1 cellular context compared by ENCODE assay signal in the genomic region with DNA sequence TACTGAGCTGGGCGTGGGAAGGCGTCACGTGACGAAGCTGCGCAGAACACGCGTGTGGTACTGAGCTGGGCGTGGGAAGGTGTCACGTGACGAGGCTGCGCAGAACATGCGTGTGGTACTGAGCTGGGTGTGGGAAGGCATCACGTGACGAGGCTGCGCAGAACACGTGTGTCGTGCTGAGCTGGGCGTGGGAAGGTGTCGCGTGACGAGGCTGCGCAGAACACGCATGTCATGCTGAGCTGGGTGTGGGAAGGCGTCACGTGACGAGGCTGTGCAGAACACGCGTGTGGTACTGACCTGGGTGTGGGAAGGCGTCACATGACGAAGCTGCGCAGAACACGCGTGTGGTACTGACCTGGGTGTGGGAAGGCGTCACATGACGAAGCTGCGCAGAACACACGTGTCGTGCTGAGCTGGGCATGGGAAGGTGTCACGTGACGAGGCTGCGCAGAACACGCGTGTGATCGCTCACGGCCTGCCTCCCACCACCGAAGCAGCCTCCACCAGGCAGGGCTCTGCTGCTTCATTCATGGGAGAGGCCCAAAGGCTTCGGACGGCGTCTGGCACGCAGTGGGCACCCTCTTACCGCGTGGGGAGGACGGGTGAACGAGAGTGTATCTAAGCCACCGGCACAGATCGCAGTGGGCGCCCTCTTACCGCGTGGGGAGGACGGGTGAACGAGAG.
TF ChIP-seq lines count a peak whose summit lies in the region.

No MANE protein-coding gene starts in this region.

TF ChIP-seq in K562, 482 proteins besides CTCF, POLR2A, EP300 and RAD21 (continued from another document):
- TF ChIP-seq, protein P1, sequence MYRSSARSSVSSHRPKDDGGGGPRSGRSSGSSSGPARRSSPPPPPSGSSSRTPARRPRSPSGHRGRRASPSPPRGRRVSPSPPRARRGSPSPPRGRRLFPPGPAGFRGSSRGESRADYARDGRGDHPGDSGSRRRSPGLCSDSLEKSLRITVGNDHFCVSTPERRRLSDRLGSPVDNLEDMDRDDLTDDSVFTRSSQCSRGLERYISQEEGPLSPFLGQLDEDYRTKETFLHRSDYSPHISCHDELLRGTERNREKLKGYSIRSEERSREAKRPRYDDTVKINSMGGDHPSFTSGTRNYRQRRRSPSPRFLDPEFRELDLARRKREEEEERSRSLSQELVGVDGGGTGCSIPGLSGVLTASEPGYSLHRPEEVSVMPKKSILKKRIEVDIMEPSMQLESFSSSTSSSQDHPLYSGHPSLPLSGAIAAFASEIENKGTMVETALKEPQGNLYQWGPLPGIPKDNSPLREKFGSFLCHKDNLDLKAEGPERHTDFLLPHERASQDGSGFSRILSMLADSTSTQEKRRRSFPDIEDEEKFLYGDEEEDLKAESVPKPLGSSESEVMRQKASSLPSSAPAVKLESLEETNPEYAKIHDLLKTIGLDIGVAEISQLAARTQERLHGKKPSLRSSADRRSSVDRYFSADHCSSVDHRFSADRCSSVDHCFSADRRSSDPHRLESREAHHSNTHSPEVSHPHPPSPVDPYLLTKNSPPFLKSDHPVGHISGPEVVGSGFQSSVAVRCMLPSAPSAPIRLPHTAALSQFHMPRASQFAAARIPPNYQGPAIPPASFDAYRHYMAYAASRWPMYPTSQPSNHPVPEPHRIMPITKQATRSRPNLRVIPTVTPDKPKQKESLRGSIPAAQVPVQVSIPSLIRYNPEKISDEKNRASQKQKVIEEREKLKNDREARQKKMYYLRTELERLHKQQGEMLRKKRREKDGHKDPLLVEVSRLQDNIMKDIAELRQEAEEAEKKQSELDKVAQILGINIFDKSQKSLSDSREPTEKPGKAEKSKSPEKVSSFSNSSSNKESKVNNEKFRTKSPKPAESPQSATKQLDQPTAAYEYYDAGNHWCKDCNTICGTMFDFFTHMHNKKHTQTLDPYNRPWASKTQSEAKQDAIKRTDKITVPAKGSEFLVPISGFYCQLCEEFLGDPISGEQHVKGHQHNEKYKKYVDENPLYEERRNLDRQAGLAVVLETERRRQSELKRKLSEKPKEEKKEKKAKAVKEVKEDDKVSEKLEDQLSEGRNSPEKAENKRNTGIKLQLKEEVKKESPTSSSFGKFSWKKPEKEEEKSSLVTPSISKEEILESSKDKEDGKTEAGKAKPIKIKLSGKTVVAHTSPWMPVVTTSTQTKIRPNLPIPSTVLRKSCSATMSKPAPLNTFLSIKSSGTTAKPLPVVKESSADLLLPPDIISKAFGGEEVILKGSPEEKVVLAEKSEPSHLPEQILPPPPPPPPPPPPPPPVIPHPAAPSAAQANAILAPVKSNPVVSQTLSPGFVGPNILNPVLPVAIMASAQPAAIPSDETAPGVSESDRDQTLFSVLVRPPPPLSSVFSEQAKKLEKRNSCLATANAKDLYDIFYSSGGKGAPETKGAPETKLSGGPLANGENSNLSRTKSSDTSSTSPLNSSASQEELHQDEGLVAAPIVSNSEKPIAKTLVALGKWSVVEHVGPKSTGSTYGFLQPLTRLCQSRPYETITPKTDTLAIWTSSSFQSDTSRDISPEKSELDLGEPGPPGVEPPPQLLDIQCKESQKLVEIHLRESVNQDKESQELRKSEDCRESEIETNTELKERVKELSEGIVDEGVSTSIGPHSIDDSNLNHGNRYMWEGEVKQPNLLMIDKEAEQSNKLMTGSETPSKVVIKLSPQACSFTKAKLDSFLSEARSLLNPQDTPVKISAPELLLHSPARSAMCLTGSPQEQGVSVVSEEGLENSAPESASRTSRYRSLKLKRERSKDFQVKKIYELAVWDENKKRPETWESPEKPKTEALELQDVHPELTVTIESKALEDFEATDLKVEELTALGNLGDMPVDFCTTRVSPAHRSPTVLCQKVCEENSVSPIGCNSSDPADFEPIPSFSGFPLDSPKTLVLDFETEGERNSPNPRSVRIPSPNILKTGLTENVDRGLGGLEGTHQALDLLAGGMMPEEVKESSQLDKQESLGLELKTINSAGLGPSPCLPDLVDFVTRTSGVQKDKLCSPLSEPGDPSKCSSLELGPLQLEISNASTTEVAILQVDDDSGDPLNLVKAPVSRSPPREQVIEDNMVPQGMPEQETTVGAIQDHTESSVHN (IDR thresholded peaks at IDR 0.05; ENCODE audit: borderline replicate concordance in 1 of 2, low read depth in 1 of 2) = no peak
- no peak for TF ChIP-seq BACH1 (tag; IDR thresholded peaks at IDR 0.05)
- no peak for TF ChIP-seq ZMIZ1 (IDR thresholded peaks at IDR 0.05; ENCODE audit: low read depth in 2 of 2, low read length in 2 of 2)
- TF ChIP-seq SMARCB1 (IDR thresholded peaks at IDR 0.05; ENCODE audit: insufficient read length, low read depth) = no peak
- TF ChIP-seq, protein P2, sequence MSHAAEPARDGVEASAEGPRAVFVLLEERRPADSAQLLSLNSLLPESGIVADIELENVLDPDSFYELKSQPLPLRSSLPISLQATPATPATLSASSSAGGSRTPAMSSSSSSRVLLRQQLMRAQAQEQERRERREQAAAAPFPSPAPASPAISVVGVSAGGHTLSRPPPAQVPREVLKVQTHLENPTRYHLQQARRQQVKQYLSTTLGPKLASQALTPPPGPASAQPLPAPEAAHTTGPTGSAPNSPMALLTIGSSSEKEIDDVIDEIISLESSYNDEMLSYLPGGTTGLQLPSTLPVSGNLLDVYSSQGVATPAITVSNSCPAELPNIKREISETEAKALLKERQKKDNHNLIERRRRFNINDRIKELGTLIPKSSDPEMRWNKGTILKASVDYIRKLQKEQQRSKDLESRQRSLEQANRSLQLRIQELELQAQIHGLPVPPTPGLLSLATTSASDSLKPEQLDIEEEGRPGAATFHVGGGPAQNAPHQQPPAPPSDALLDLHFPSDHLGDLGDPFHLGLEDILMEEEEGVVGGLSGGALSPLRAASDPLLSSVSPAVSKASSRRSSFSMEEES (CRISPR knock-in tag; IDR thresholded peaks at IDR 0.05) = peak; percentile 32
- TF ChIP-seq BRD9 (IDR thresholded peaks at IDR 0.05; ENCODE audit: low read depth, partially characterized antibody) = no peak
- no peak for TF ChIP-seq TEAD2 (tag; IDR thresholded peaks at IDR 0.05)
- TF ChIP-seq ETV6 (IDR thresholded peaks at IDR 0.05; ENCODE audit: borderline replicate concordance in 1 of 2, low read depth in 2 of 2, low read length in 1 of 2) = no peak
- TF ChIP-seq ETV6 (CRISPR knock-in tag; IDR thresholded peaks at IDR 0.05; ENCODE audit: borderline replicate concordance) = no peak
- no peak for TF ChIP-seq EWSR1 (IDR thresholded peaks at IDR 0.05; ENCODE audit: borderline replicate concordance, low read depth, partially characterized antibody)
- no peak for TF ChIP-seq ZNF3 (CRISPR knock-in tag; IDR thresholded peaks at IDR 0.05)
- TF ChIP-seq GABPB2 (CRISPR knock-in tag; conservative IDR thresholded peaks at IDR 0.05) = no peak
- no peak for TF ChIP-seq IRF9 (tag; IDR thresholded peaks at IDR 0.05)
- TF ChIP-seq ZNF507 (tag; conservative IDR thresholded peaks at IDR 0.05) = no peak
